Comparison of ENCODE assay signal across 18 cellular contexts in genomic region chr6:401239-401993, GRCh38. TPM values are rescaled to one million over a fixed set of nuclear protein-coding genes. Genes with fewer than 3 reads are reported as not detected.
A peak's percentile ranks its signal among the peaks of the same experiment; 100 is the strongest.
DNase-seq lines count a peak whose midpoint lies in the region; ATAC-seq and TF ChIP-seq lines count a peak whose summit lies in the region.
"Had no signal": no experiment of that assay in that cellular context is flagged by ENCODE, and none has a peak within 500 bp of the region (broad histone marks: within the 10 kb centered on the region; RNA-seq: fewer than 3 reads in every experiment).

No MANE protein-coding gene starts in this region.

- H3K9me3 Mint-ChIP-seq in activated naive CD4-positive, alpha-beta T cell treated with anti-CD3 and anti-CD28 coated beads for 36 hours, result no peaks in the 10 kb centered on the region
- no peaks in the 10 kb centered on the region for H3K9me3 Mint-ChIP-seq in activated CD8-positive, alpha-beta memory T cell treated with anti-CD3 and anti-CD28 coated beads, Interleukin-2, amount 10 ng/mL, durations not matched to agents 7 days and 5 days (ENCODE audit: low read depth)
- H3K9me3 Mint-ChIP-seq in CD8-positive, alpha-beta memory T cell, result peaks cover 0 to 2% (median 0%) of the 10 kb centered on the region in 5 donors

- no peaks in the 10 kb centered on the region for H3K27me3 Mint-ChIP-seq in activated naive CD4-positive, alpha-beta T cell treated with anti-CD3 and anti-CD28 coated beads for 36 hours (ENCODE audit: low read depth)
- no peaks in the 10 kb centered on the region for H3K27me3 Mint-ChIP-seq in activated CD8-positive, alpha-beta memory T cell treated with anti-CD3 and anti-CD28 coated beads, Interleukin-2, amount 10 ng/mL, durations not matched to agents 7 days and 5 days
- peaks cover 0 to 1% of the 10 kb centered on the region in 2 donors for H3K27me3 Mint-ChIP-seq in CD8-positive, alpha-beta memory T cell

- H3K9me3 ChIP-seq in CD8-positive, alpha-beta memory T cell (ENCODE audit: low read length), result no peaks in the 10 kb centered on the region
- H3K9me3 ChIP-seq: adrenal gland, Caco-2, gastroesophageal sphincter had no signal

- H3K4me1 Mint-ChIP-seq in activated naive CD4-positive, alpha-beta T cell treated with anti-CD3 and anti-CD28 coated beads for 36 hours (ENCODE audit: low read depth), result peaks cover 91% of the 10 kb centered on the region
- peaks cover 85% of the 10 kb centered on the region for H3K4me1 Mint-ChIP-seq in activated CD8-positive, alpha-beta memory T cell treated with anti-CD3 and anti-CD28 coated beads, Interleukin-2, amount 10 ng/mL, durations not matched to agents 7 days and 5 days
- H3K4me1 Mint-ChIP-seq in CD8-positive, alpha-beta memory T cell, result peaks cover 34 to 55% (median 50%) of the 10 kb centered on the region in 3 donors

- peak overlapping the region; percentile 94 for H3K27ac Mint-ChIP-seq in activated naive CD4-positive, alpha-beta T cell treated with anti-CD3 and anti-CD28 coated beads for 36 hours
- H3K27ac Mint-ChIP-seq in activated CD8-positive, alpha-beta memory T cell treated with anti-CD3 and anti-CD28 coated beads, Interleukin-2, amount 10 ng/mL, durations not matched to agents 7 days and 5 days, result peak overlapping the region; percentile 24
- H3K27ac Mint-ChIP-seq in CD8-positive, alpha-beta memory T cell, result no peak overlapping the region

- peak; percentile 43 for TF ChIP-seq POLR2A in GM15510 (IDR thresholded peaks at IDR 0.05; ENCODE audit: borderline replicate concordance, extremely low read depth, insufficient read length)

- H3K36me3 Mint-ChIP-seq in activated naive CD4-positive, alpha-beta T cell treated with anti-CD3 and anti-CD28 coated beads for 36 hours (ENCODE audit: low read depth), result peaks cover 92% of the 10 kb centered on the region
- peaks cover 90% of the 10 kb centered on the region for H3K36me3 Mint-ChIP-seq in activated CD8-positive, alpha-beta memory T cell treated with anti-CD3 and anti-CD28 coated beads, Interleukin-2, amount 10 ng/mL, durations not matched to agents 7 days and 5 days
- peaks cover 8 to 88% (median 9%) of the 10 kb centered on the region in 3 donors for H3K36me3 Mint-ChIP-seq in CD8-positive, alpha-beta memory T cell

- peak overlapping the region; percentile 73 for H3K4me3 Mint-ChIP-seq in activated naive CD4-positive, alpha-beta T cell treated with anti-CD3 and anti-CD28 coated beads for 36 hours
- no peak overlapping the region for H3K4me3 Mint-ChIP-seq in activated CD8-positive, alpha-beta memory T cell treated with anti-CD3 and anti-CD28 coated beads, Interleukin-2, amount 10 ng/mL, durations not matched to agents 7 days and 5 days
- no peak overlapping the region for H3K4me3 Mint-ChIP-seq in CD8-positive, alpha-beta memory T cell

- no peaks in the 10 kb centered on the region for H3K27me3 ChIP-seq in CD8-positive, alpha-beta memory T cell (ENCODE audit: insufficient read depth, low read length, poor library complexity, severe bottlenecking)
- H3K27me3 ChIP-seq: adrenal gland had no signal

- CTCF ChIA-PET in activated naive CD4-positive, alpha-beta T cell treated with anti-CD3 and anti-CD28 coated beads for 36 hours (lab: Charles Lee), result interaction anchor here (0.7 kb wide), 1 partner anchor 31 kb away, joined by 3 read pairs; no protein-coding TSS in a partner anchor
- CTCF ChIA-PET in activated CD8-positive, alpha-beta memory T cell treated with anti-CD3 and anti-CD28 coated beads, Interleukin-2, amount 10 ng/mL, durations not matched to agents 7 days and 5 days (lab: Charles Lee), result no interaction called here
- CTCF ChIA-PET in CD8-positive, alpha-beta memory T cell (lab: Charles Lee), result interaction anchor here (2.5 kb wide), 1 partner anchor 9 kb away, joined by 10 read pairs; no protein-coding TSS in a partner anchor

- intact Hi-C loops in activated naive CD4-positive, alpha-beta T cell treated with anti-CD3 and anti-CD28 coated beads for 36 hours (cut with micrococcal nuclease), result no loop called here

- no peak for ATAC-seq in activated CD8-positive, alpha-beta memory T cell treated with anti-CD3 and anti-CD28 coated beads, Interleukin-2, amount 10 ng/mL, durations not matched to agents 7 days and 5 days
- ATAC-seq: gastroesophageal sphincter, left lobe of liver, PC-3, sciatic nerve had no signal

- H3K36me3 ChIP-seq in CD8-positive, alpha-beta memory T cell (ENCODE audit: insufficient read depth, low read length), result no peaks in the 10 kb centered on the region
- H3K36me3 ChIP-seq: adrenal gland, gastroesophageal sphincter had no signal

- POLR2A ChIA-PET in CD8-positive, alpha-beta memory T cell (lab: Charles Lee), result no interaction called here

- no peak overlapping the region for H3K27ac ChIP-seq in CD8-positive, alpha-beta memory T cell (ENCODE audit: low read depth, low read length)
- H3K27ac ChIP-seq: adrenal gland, gastroesophageal sphincter had no signal

- peak; percentile 33 for DNase-seq in activated naive CD4-positive, alpha-beta T cell treated with anti-CD3 and anti-CD28 coated beads for 36 hours
- DNase-seq in activated naive CD4-positive, alpha-beta T cell (lab: John Stamatoyannopoulos, UW), result no peak
- DNase-seq in activated CD8-positive, alpha-beta memory T cell treated with anti-CD3 and anti-CD28 coated beads, Interleukin-2, amount 10 ng/mL, durations not matched to agents 7 days and 5 days, result peak; percentile 40
- peak; percentile 35 for DNase-seq in stimulated activated CD8-positive, alpha-beta memory T cell treated with anti-CD3 and anti-CD28 coated beads, Interleukin-4, amount 100 ng/mL, for 48 hours
- DNase-seq in CD8-positive, alpha-beta memory T cell, result no peak
- DNase-seq in glomerular visceral epithelial cell (ENCODE audit: extremely low spot score) (no peak), DMS53 treated with DMSO at 0.1 percent for 48 hours (lab: John Stamatoyannopoulos, UW; ENCODE audit: unreplicated experiment) (no peak)
- DNase-seq: adrenal gland, Caco-2, H7, KBM-7, NCI-H1048, NCI-H526, PC-3 had no signal

- H3K4me3 ChIP-seq in CD8-positive, alpha-beta memory T cell (ENCODE audit: low read length), result no peak overlapping the region
- H3K4me3 ChIP-seq: adrenal gland, gastroesophageal sphincter had no signal

- H3K4me1 ChIP-seq in CD8-positive, alpha-beta memory T cell (ENCODE audit: insufficient read depth, low read length), result peaks cover 37% of the 10 kb centered on the region
- H3K4me1 ChIP-seq: adrenal gland, Caco-2, gastroesophageal sphincter had no signal

RNA-seq across cellular contexts. Expression of gene IRF4, which starts 9.9 kb away (rescaled TPM):
- total RNA-seq in activated naive CD4-positive, alpha-beta T cell treated with anti-CD3 and anti-CD28 coated beads for 36 hours, result 100 to 1,000 TPM; 500 to 504 TPM
- 100 to 1,000 TPM; 184 to 254 TPM for total RNA-seq in activated CD8-positive, alpha-beta memory T cell treated with anti-CD3 and anti-CD28 coated beads, Interleukin-2, amount 10 ng/mL, durations not matched to agents 7 days and 5 days
- total RNA-seq in CD8-positive, alpha-beta memory T cell, result 100 to 1,000 TPM; 700 to 703 TPM
- polyA plus RNA-seq in CD8-positive, alpha-beta memory T cell, result 3.4 TPM
- total RNA-seq: Caco-2 had no signal

Comparison
In these comparisons a context has a peak if more than half of its experiments do, and no peak if none do; other contexts are left out.
1. DNase-seq: peak in activated naive CD4-positive, alpha-beta T cell treated with anti-CD3 and anti-CD28 coated beads for 36 hours (single experiment), activated CD8-positive, alpha-beta memory T cell treated with anti-CD3 and anti-CD28 coated beads, Interleukin-2, amount 10 ng/mL, durations not matched to agents 7 days and 5 days (single experiment) and stimulated activated CD8-positive, alpha-beta memory T cell treated with anti-CD3 and anti-CD28 coated beads, Interleukin-4, amount 100 ng/mL, for 48 hours (single experiment); none in activated naive CD4-positive, alpha-beta T cell (0 of 4), CD8-positive, alpha-beta memory T cell (0 of 5), glomerular visceral epithelial cell (single experiment) and DMS53 treated with DMSO at 0.1 percent for 48 hours (single experiment).
2. H3K27ac Mint-ChIP-seq: peak in activated naive CD4-positive, alpha-beta T cell treated with anti-CD3 and anti-CD28 coated beads for 36 hours (single experiment) and activated CD8-positive, alpha-beta memory T cell treated with anti-CD3 and anti-CD28 coated beads, Interleukin-2, amount 10 ng/mL, durations not matched to agents 7 days and 5 days (single experiment); none in CD8-positive, alpha-beta memory T cell (0 of 8).